Comparison of ENCODE assay signal across 24 cellular contexts in the genomic region with DNA sequence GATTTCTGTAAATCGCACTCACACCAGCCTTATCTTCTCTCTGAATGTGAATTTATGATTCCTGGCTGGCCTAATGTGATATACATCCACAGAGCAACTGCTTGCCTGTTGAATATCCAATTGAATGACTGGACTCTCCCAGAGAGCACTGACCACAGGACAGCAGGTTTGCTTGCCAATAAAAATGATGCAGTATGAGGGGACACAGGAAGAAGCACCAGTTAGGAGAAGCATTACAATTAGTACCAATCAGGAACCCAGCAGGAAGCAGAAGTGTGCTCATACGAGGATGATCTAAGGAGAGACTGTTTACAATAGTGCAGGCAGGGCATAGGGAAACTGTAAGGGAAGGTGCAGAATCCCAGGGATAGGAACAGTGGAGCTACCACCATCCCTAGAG.
DNase-seq lines count a peak whose midpoint lies in the region; ATAC-seq, FAIRE-seq and TF ChIP-seq lines count a peak whose summit lies in the region.
"Had no signal": no experiment of that assay in that cellular context is flagged by ENCODE, and none has a peak within 500 bp of the region (broad histone marks: within the 10 kb centered on the region; RNA-seq: fewer than 3 reads in every experiment).

No MANE protein-coding gene starts in this region.

- no peak overlapping the region for H3K4me2 ChIP-seq in K562 (ENCODE audit: insufficient read depth, low read length)
- H3K4me2 ChIP-seq: BLaER1 had no signal

- H3K27me3 ChIP-seq in K562 (ENCODE audit: control insufficient read depth in 2 of 2, insufficient read depth in 2 of 2, low read length in 2 of 2) = no peaks in the 10 kb centered on the region
- H3K27me3 ChIP-seq: adrenal gland, BLaER1 had no signal

- peak; percentile 52 for DNase-seq in A172 (ENCODE audit: low spot score)
- DNase-seq in M059J (ENCODE audit: low read depth) = peak; percentile 75
- DNase-seq in K562 (ENCODE audit: extremely low read depth in 1 of 4, low spot score in 3 of 4) = no peak
- DNase-seq in lung microvascular endothelial cell (ENCODE audit: low read depth in 2 of 2) = peak; percentile 13 to 72
- DNase-seq in effector memory CD8-positive, alpha-beta T cell = no peak
- DNase-seq in NCI-H2029 (lab: John Stamatoyannopoulos, UW) = no peak
- DNase-seq: activated CD4-positive, alpha-beta T cell treated with anti-CD3 and anti-CD28 coated beads, Interleukin-2, amount 10 ng/mL, durations not matched to agents 24 days and 14 days; adrenal gland; islet precursor cell; Karpas-422; mammary epithelial cell; naive B cell; NCI-H1092 treated with DMSO at 0.1 percent for 48 hours; stimulated activated CD4-positive, alpha-beta T cell treated with anti-CD3 and anti-CD28 coated beads, Interleukin-2, amount 100 ng/mL, for 24 hours; stimulated activated naive CD8-positive, alpha-beta T cell treated with anti-CD3 and anti-CD28 coated beads, Interleukin-15, Interleukin-2, amounts not matched to agents 100 U/mL and 50 U/mL, for 24 hours; SW 1271; trophoblast cell had no signal

- FAIRE-seq in K562 (lab: Jason Lieb, UNC) = peak; percentile 29
- FAIRE-seq: A204.1, D721Med, GM12891 had no signal

- no TSS peak for BruUV-seq in K562 (replicated peaks; lab: Mats Ljungman, UMichigan)

- no peaks in the 10 kb centered on the region for H3K79me2 ChIP-seq in K562 (ENCODE audit: control insufficient read depth, insufficient read depth, low read length)

- no peaks in the 10 kb centered on the region for H3K36me3 Mint-ChIP-seq in effector memory CD8-positive, alpha-beta T cell (ENCODE audit: insufficient read depth)
- H3K36me3 Mint-ChIP-seq: naive B cell had no signal

- H3K27ac ChIP-seq in K562 (ENCODE audit: extremely low read depth, low read depth, low read length) = no peak overlapping the region
- H3K27ac ChIP-seq: adrenal gland, BLaER1, RWPE1 had no signal

- no peak overlapping the region for H3K4me3 ChIP-seq in K562
- H3K4me3 ChIP-seq: adrenal gland, BLaER1 had no signal

- no peaks in the 10 kb centered on the region for H4K20me1 ChIP-seq in K562 (replicated peaks; ENCODE audit: control insufficient read depth, insufficient read depth, low read length)
- H4K20me1 ChIP-seq: BLaER1 had no signal

- H3K36me3 ChIP-seq in K562 (ENCODE audit: control insufficient read depth, insufficient read depth, low read length) = no peaks in the 10 kb centered on the region
- H3K36me3 ChIP-seq: adrenal gland, BLaER1 had no signal

- in situ Hi-C loops in K562 (cut with MboI) = no loop called here

- no peak for TF ChIP-seq EP300 in K562 (IDR thresholded peaks at IDR 0.05; ENCODE audit: low read length)

- no peaks in the 10 kb centered on the region for H3K9me1 ChIP-seq in K562 (ENCODE audit: control insufficient read depth, insufficient read depth, low read length)

- no peak overlapping the region for H3K27ac Mint-ChIP-seq in effector memory CD8-positive, alpha-beta T cell
- H3K27ac Mint-ChIP-seq: activated CD4-positive, alpha-beta T cell treated with anti-CD3 and anti-CD28 coated beads, Interleukin-2, amount 10 ng/mL, durations not matched to agents 24 days and 14 days; naive B cell had no signal

- POLR2A ChIA-PET in K562 (lab: Yijun Ruan, JAX) = interaction anchor here (0.6 kb wide), 1 partner anchor 226 kb away, joined by 4 read pairs; no protein-coding TSS in a partner anchor

- H3K9me3 Mint-ChIP-seq in effector memory CD8-positive, alpha-beta T cell = no peaks in the 10 kb centered on the region
- H3K9me3 Mint-ChIP-seq: activated CD4-positive, alpha-beta T cell treated with anti-CD3 and anti-CD28 coated beads, Interleukin-2, amount 10 ng/mL, durations not matched to agents 24 days and 14 days had no signal

- H2AFZ ChIP-seq in K562 (ENCODE audit: low read depth, low read length) = peak overlapping the region; percentile 37

- no peak for TF ChIP-seq RAD21 in K562 (CRISPR knock-in tag; conservative IDR thresholded peaks at IDR 0.05 in 1 of 2, IDR thresholded peaks at IDR 0.05 in 1 of 2)

- TF ChIP-seq CTCF in K562 (IDR thresholded peaks at IDR 0.05 in 2 of 3, conservative IDR thresholded peaks at IDR 0.05 in 1 of 3; ENCODE audit: insufficient read depth in 2 of 3, low read depth in 1 of 3, low read length in 3 of 3) = no peak

- peaks cover 11 to 19% of the 10 kb centered on the region in 2 experiments; a peak in 3 of 5 replicates for H3K4me1 ChIP-seq in K562 (replicated peaks in 1 of 2; ENCODE audit: control insufficient read depth in 2 of 2, insufficient read depth in 2 of 2, low read length in 2 of 2)
- H3K4me1 ChIP-seq: adrenal gland, BLaER1 had no signal

- H3K4me1 Mint-ChIP-seq in effector memory CD8-positive, alpha-beta T cell (ENCODE audit: low read depth in 2 of 2) = no peaks in the 10 kb centered on the region
- H3K4me1 Mint-ChIP-seq: activated CD4-positive, alpha-beta T cell treated with anti-CD3 and anti-CD28 coated beads, Interleukin-2, amount 10 ng/mL, durations not matched to agents 24 days and 14 days; naive B cell had no signal

- intact Hi-C loops in K562 (cut with micrococcal nuclease) = no loop called here

- CTCF ChIA-PET in K562 (lab: Yijun Ruan, JAX; ENCODE audit: low intra/inter-chr PET ratio) = no interaction called here

- no peaks in the 10 kb centered on the region for H3K9me3 ChIP-seq in K562 (replicated peaks; ENCODE audit: control insufficient read depth, insufficient read depth, low read depth, low read length)
- H3K9me3 ChIP-seq: adrenal gland, BLaER1 had no signal

- no peak for TF ChIP-seq POLR2A in K562 (conservative IDR thresholded peaks at IDR 0.05)

- no peak overlapping the region for H3K9ac ChIP-seq in K562 (ENCODE audit: insufficient read depth in 1 of 2, low read depth in 2 of 2, low read length in 2 of 2)
- H3K9ac ChIP-seq: BLaER1 had no signal

- H3K27me3 Mint-ChIP-seq in effector memory CD8-positive, alpha-beta T cell = peaks cover 16 to 49% of the 10 kb centered on the region in 2 donors

- peak; percentile 32; the same call in 2 of the 3 replicates for ATAC-seq in K562
- no peak for ATAC-seq in GM18873 (IDR thresholded peaks at IDR 0.05; ENCODE audit: low FRiP score, unreplicated experiment)
- no peak for ATAC-seq in effector memory CD8-positive, alpha-beta T cell (replicated peaks)
- ATAC-seq in GM21528 (IDR thresholded peaks at IDR 0.05; ENCODE audit: low FRiP score, unreplicated experiment) = no peak
- ATAC-seq: stimulated activated naive CD8-positive, alpha-beta T cell treated with anti-CD3 and anti-CD28 coated beads, Interleukin-15, Interleukin-2, amounts not matched to agents 100 U/mL and 50 U/mL, for 24 hours had no signal

- WGBS in K562 (ENCODE audit: insufficient coverage, low coverage, missing lambda C conversion rate) = 8% methylated on average over 2 of the region's 2 CpGs

- H3K4me3 Mint-ChIP-seq in effector memory CD8-positive, alpha-beta T cell = no peak overlapping the region
- H3K4me3 Mint-ChIP-seq: activated CD4-positive, alpha-beta T cell treated with anti-CD3 and anti-CD28 coated beads, Interleukin-2, amount 10 ng/mL, durations not matched to agents 24 days and 14 days; naive B cell had no signal

TF ChIP-seq in K562, 482 proteins besides CTCF, POLR2A, EP300 and RAD21:
- TF ChIP-seq CBFA2T3 (IDR thresholded peaks at IDR 0.05) = 0 out of 2 replicates have a peak, but pooled peaks have one; percentile 4
- no peak for TF ChIP-seq NELFE (IDR thresholded peaks at IDR 0.05; ENCODE audit: insufficient read depth, insufficient read length)
- TF ChIP-seq KDM1A (IDR thresholded peaks at IDR 0.05) = no peak
- no peak for TF ChIP-seq FOXJ3 (CRISPR knock-in tag; IDR thresholded peaks at IDR 0.05)
- TF ChIP-seq, protein P1, sequence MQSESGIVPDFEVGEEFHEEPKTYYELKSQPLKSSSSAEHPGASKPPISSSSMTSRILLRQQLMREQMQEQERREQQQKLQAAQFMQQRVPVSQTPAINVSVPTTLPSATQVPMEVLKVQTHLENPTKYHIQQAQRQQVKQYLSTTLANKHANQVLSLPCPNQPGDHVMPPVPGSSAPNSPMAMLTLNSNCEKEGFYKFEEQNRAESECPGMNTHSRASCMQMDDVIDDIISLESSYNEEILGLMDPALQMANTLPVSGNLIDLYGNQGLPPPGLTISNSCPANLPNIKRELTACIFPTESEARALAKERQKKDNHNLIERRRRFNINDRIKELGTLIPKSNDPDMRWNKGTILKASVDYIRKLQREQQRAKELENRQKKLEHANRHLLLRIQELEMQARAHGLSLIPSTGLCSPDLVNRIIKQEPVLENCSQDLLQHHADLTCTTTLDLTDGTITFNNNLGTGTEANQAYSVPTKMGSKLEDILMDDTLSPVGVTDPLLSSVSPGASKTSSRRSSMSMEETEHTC (IDR thresholded peaks at IDR 0.05) = no peak
- no peak for TF ChIP-seq RFX1 (IDR thresholded peaks at IDR 0.05)
- no peak for TF ChIP-seq CEBPB (tag; IDR thresholded peaks at IDR 0.05)

Comparison
In these comparisons a context has a peak if more than half of its experiments do, and no peak if none do; other contexts are left out.
1. DNase-seq: peak in A172 (single experiment), M059J (single experiment) and lung microvascular endothelial cell (2 of 2); none in K562 (0 of 4), effector memory CD8-positive, alpha-beta T cell (0 of 3) and NCI-H2029 (single experiment).